Comparison of ENCODE assay signal across 9 cellular contexts in genomic region chr4:59553063-59553738, GRCh38.
DNase-seq lines count a peak whose midpoint lies in the region; ATAC-seq and TF ChIP-seq lines count a peak whose summit lies in the region.
"Had no signal": no experiment of that assay in that cellular context is flagged by ENCODE, and none has a peak within 500 bp of the region (broad histone marks: within the 10 kb centered on the region; RNA-seq: fewer than 3 reads in every experiment).

No MANE protein-coding gene starts in this region.

- DNase-seq in ACHN (peak; percentile 22), retinal pigment epithelial cell (ENCODE audit: low read depth) (peak; percentile 5), COR-L47 (lab: John Stamatoyannopoulos, UW) (no peak), amygdala (lab: John Stamatoyannopoulos, UW) (no peak)
- peak; percentile 2 for DNase-seq in activated naive CD8-positive, alpha-beta T cell treated with anti-CD3 and anti-CD28 coated beads for 36 hours
- no peak for DNase-seq in naive thymus-derived CD4-positive, alpha-beta T cell

- intact Hi-C loops in naive thymus-derived CD4-positive, alpha-beta T cell (cut with micrococcal nuclease): no loop called here

- no peaks in the 10 kb centered on the region for H3K27me3 ChIP-seq in naive thymus-derived CD4-positive, alpha-beta T cell (ENCODE audit: control insufficient read depth in 2 of 2, insufficient read depth in 2 of 2, low read length in 2 of 2)

- H3K27ac ChIP-seq in naive thymus-derived CD4-positive, alpha-beta T cell (ENCODE audit: low read depth, low read length): no peak overlapping the region

- ATAC-seq in GM19372 (IDR thresholded peaks at IDR 0.05; ENCODE audit: low read depth, unreplicated experiment): peak; percentile 94
- ATAC-seq in HG03439 (IDR thresholded peaks at IDR 0.05; ENCODE audit: unreplicated experiment): peak; percentile 95
- ATAC-seq in naive thymus-derived CD4-positive, alpha-beta T cell: no peak

- H3K27me3 Mint-ChIP-seq in activated naive CD8-positive, alpha-beta T cell treated with anti-CD3 and anti-CD28 coated beads for 36 hours: no peaks in the 10 kb centered on the region
- no peaks in the 10 kb centered on the region for H3K27me3 Mint-ChIP-seq in naive thymus-derived CD4-positive, alpha-beta T cell

- H3K27ac Mint-ChIP-seq in activated naive CD8-positive, alpha-beta T cell treated with anti-CD3 and anti-CD28 coated beads for 36 hours: no peak overlapping the region
- no peak overlapping the region for H3K27ac Mint-ChIP-seq in naive thymus-derived CD4-positive, alpha-beta T cell
- H3K27ac Mint-ChIP-seq: activated T-cell treated with anti-CD3 and anti-CD28 coated beads, Interleukin-2, amount 50 U/mL, for 72 hours had no signal

- in situ Hi-C loops in ACHN (cut with HindIII; ENCODE audit: low pct_ligation_motif_present, low pct_unique_long_range_greater_than_20kb, low sequenced_read_pairs): no loop called here

- CTCF ChIA-PET in naive thymus-derived CD4-positive, alpha-beta T cell (lab: Charles Lee): no interaction called here

- POLR2A ChIA-PET in naive thymus-derived CD4-positive, alpha-beta T cell (lab: Charles Lee): no interaction called here

- H3K36me3 ChIP-seq in naive thymus-derived CD4-positive, alpha-beta T cell (ENCODE audit: control insufficient read depth in 2 of 3, insufficient read depth in 3 of 3, low read length in 3 of 3): no peaks in the 10 kb centered on the region

- no peak overlapping the region for H3K4me3 ChIP-seq in retinal pigment epithelial cell (ENCODE audit: low read length)
- H3K4me3 ChIP-seq in naive thymus-derived CD4-positive, alpha-beta T cell (ENCODE audit: low read length): no peak overlapping the region

- no peaks in the 10 kb centered on the region for H3K4me1 ChIP-seq in naive thymus-derived CD4-positive, alpha-beta T cell (ENCODE audit: control insufficient read depth in 2 of 2, insufficient read depth in 2 of 2, low read length in 2 of 2)

- no peak for TF ChIP-seq CTCF in retinal pigment epithelial cell (conservative IDR thresholded peaks at IDR 0.05; ENCODE audit: low read depth, low read length)

- peak overlapping the region; percentile 18 for H3K4me3 Mint-ChIP-seq in activated naive CD8-positive, alpha-beta T cell treated with anti-CD3 and anti-CD28 coated beads for 36 hours
- peak overlapping the region in 2 of 10 donors; percentile 15 to 48 for H3K4me3 Mint-ChIP-seq in naive thymus-derived CD4-positive, alpha-beta T cell
- H3K4me3 Mint-ChIP-seq: activated T-cell treated with anti-CD3 and anti-CD28 coated beads, Interleukin-2, amount 50 U/mL, for 72 hours had no signal

- peaks cover 5% of the 10 kb centered on the region for H3K4me1 Mint-ChIP-seq in activated naive CD8-positive, alpha-beta T cell treated with anti-CD3 and anti-CD28 coated beads for 36 hours
- peaks cover 0 to 3% (median 0%) of the 10 kb centered on the region in 7 donors for H3K4me1 Mint-ChIP-seq in naive thymus-derived CD4-positive, alpha-beta T cell

- no peaks in the 10 kb centered on the region for H3K36me3 Mint-ChIP-seq in activated naive CD8-positive, alpha-beta T cell treated with anti-CD3 and anti-CD28 coated beads for 36 hours
- no peaks in the 10 kb centered on the region for H3K36me3 Mint-ChIP-seq in naive thymus-derived CD4-positive, alpha-beta T cell

- H3K9me3 Mint-ChIP-seq in activated naive CD8-positive, alpha-beta T cell treated with anti-CD3 and anti-CD28 coated beads for 36 hours: peaks cover 8% of the 10 kb centered on the region
- peaks cover 0 to 19% (median 5%) of the 10 kb centered on the region in 11 donors for H3K9me3 Mint-ChIP-seq in naive thymus-derived CD4-positive, alpha-beta T cell

- no peaks in the 10 kb centered on the region for H3K9me3 ChIP-seq in naive thymus-derived CD4-positive, alpha-beta T cell (ENCODE audit: control insufficient read depth in 2 of 3, low read length in 3 of 3)

Comparison
In these comparisons a context has a peak if more than half of its experiments do, and no peak if none do; other contexts are left out.
1. DNase-seq: peak in ACHN (single experiment), activated naive CD8-positive, alpha-beta T cell treated with anti-CD3 and anti-CD28 coated beads for 36 hours (single experiment) and retinal pigment epithelial cell (single experiment); none in COR-L47 (single experiment), naive thymus-derived CD4-positive, alpha-beta T cell (0 of 9) and amygdala (0 of 56).